In genomic region chr16:17301184-17301583, GRCh38 we compare ENCODE assay signal across 9 cellular contexts.
A peak's percentile ranks its signal among the peaks of the same experiment; 100 is the strongest.
DNase-seq lines count a peak whose midpoint lies in the region; ATAC-seq, FAIRE-seq and TF ChIP-seq lines count a peak whose summit lies in the region.
"Had no signal": no experiment of that assay in that cellular context is flagged by ENCODE, and none has a peak within 500 bp of the region (broad histone marks: within the 10 kb centered on the region; RNA-seq: fewer than 3 reads in every experiment).

No MANE protein-coding gene starts in this region.

- 94% methylated on average over 4 of the region's 4 CpGs; no CpG with 5 or more reads in 1 of the 2 experiments for WGBS in H1 (ENCODE audit: extremely low coverage in 1 of 2, insufficient coverage in 1 of 2, insufficient read length in 1 of 2, insufficient replicate concordance in 2 of 2, low coverage in 1 of 2, low lambda C conversion rate in 2 of 2, missing lambda C conversion rate in 1 of 2), 2 experiments
- 85 to 91% methylated on average over 4 of the region's 4 CpGs for WGBS in thyroid gland, 2 donors

- DNase-seq in MV-4-11 (lab: John Stamatoyannopoulos, UW) (peak; percentile 22), H1 (ENCODE audit: low read depth in 1 of 2, low spot score in 2 of 2) (no peak), thyroid gland (no peak), RWPE1 (ENCODE audit: low spot score) (no peak), ACHN (no peak), HT-29 (ENCODE audit: low spot score) (no peak)
- DNase-seq: NCI-H2029 had no signal

- in situ Hi-C loops in ACHN (cut with HindIII; ENCODE audit: low pct_ligation_motif_present, low pct_unique_long_range_greater_than_20kb, low sequenced_read_pairs) = no loop called here

- H3K56ac ChIP-seq in H1 (replicated peaks; ENCODE audit: insufficient read length, low read depth, low read length) = no peak overlapping the region

- POLR2A ChIA-PET in H1 (lab: Charles Lee; ENCODE audit: partially characterized antibody) (interaction anchor here (0.7 to 1.6 kb wide), 4 partner anchors 11 to 446 kb away, joined by 3 to 5 read pairs (median 4); no protein-coding TSS in a partner anchor), RWPE1 (lab: Yijun Ruan, JAX; ENCODE audit: low non-redundant PET) (no interaction called here)

- H3K36me3 ChIP-seq in H1 (ENCODE audit: control insufficient read depth in 2 of 4, insufficient read depth in 4 of 4, low read length in 3 of 4) (no peaks in the 10 kb centered on the region), thyroid gland (no peaks in the 10 kb centered on the region)
- H3K36me3 ChIP-seq: SJCRH30 had no signal

- H3K14ac ChIP-seq in H1 (ENCODE audit: insufficient read length) = no peak overlapping the region

- no peak overlapping the region for H2BK5ac ChIP-seq in H1 (ENCODE audit: low read depth, low read length)

- no peak overlapping the region for H2BK12ac ChIP-seq in H1 (ENCODE audit: low read depth, low read length)

- H3K4me2 ChIP-seq in H1 (ENCODE audit: insufficient read depth in 1 of 2, low read depth in 2 of 2, low read length in 2 of 2) = no peak overlapping the region; a peak in 1 of 4 replicates

- no peak overlapping the region for H3K4ac ChIP-seq in H1 (replicated peaks; ENCODE audit: insufficient read length, low read depth, low read length)

- H3K4me3 ChIP-seq in H1 (ENCODE audit: extremely low read depth in 1 of 4, insufficient read depth in 2 of 4, low read depth in 3 of 4, low read length in 4 of 4) = no peak overlapping the region
- H3K4me3 ChIP-seq in thyroid gland (replicated peaks in 1 of 3) = no peak overlapping the region
- H3K4me3 ChIP-seq: SJCRH30 had no signal

- H2AFZ ChIP-seq in H1 (ENCODE audit: low read length) = no peak overlapping the region

- no peak for FAIRE-seq in H1 (lab: Jason Lieb, UNC)

- H3K4me1 ChIP-seq in H1 (replicated peaks in 1 of 4; ENCODE audit: control insufficient read depth in 3 of 4, insufficient read depth in 4 of 4, low read length in 3 of 4) (peaks cover 5 to 35% (median 16%) of the 10 kb centered on the region in 4 experiments), thyroid gland (peaks cover 33 to 56% of the 10 kb centered on the region in 2 donors)
- H3K4me1 ChIP-seq: SJCRH30 had no signal

- H3K27me3 ChIP-seq in H1 (replicated peaks in 1 of 4; ENCODE audit: control insufficient read depth in 3 of 4, extremely low read depth in 1 of 4, insufficient read depth in 3 of 4, low read length in 3 of 4) (no peaks in the 10 kb centered on the region), thyroid gland (no peaks in the 10 kb centered on the region)
- H3K27me3 ChIP-seq: SJCRH30 had no signal

- no peaks in the 10 kb centered on the region for H3K23me2 ChIP-seq in H1 (ENCODE audit: low read depth, low read length)

- TF ChIP-seq POLR2A in GM18505 (IDR thresholded peaks at IDR 0.05; ENCODE audit: borderline replicate concordance, extremely low read depth, insufficient read depth, insufficient read length) (no peak), H1 (IDR thresholded peaks at IDR 0.05; ENCODE audit: control extremely low read depth in 1 of 2, low read depth in 2 of 2, low read length in 2 of 2) (no peak), thyroid gland (IDR thresholded peaks at IDR 0.05) (no peak)

- no peak for TF ChIP-seq EP300 in H1 (IDR thresholded peaks at IDR 0.05; ENCODE audit: borderline replicate concordance in 1 of 2, low read depth in 2 of 2, low read length in 2 of 2)

- no peak overlapping the region for H3K9ac ChIP-seq in H1 (replicated peaks in 1 of 4; ENCODE audit: extremely low read depth in 1 of 4, low read depth in 3 of 4, low read length in 3 of 4)

- H2BK120ac ChIP-seq in H1 (replicated peaks; ENCODE audit: low read depth, low read length) = no peak overlapping the region

- no peak overlapping the region for H2BK15ac ChIP-seq in H1 (ENCODE audit: low read length)

- no peak for TF ChIP-seq RAD21 in H1 (IDR thresholded peaks at IDR 0.05 in 1 of 2, conservative IDR thresholded peaks at IDR 0.05 in 1 of 2; ENCODE audit: low read depth in 2 of 2, low read length in 2 of 2)

- H4K5ac ChIP-seq in H1 (ENCODE audit: insufficient read length, low read depth, low read length) = no peak overlapping the region

- no peak overlapping the region for H2BK20ac ChIP-seq in H1 (ENCODE audit: low read length)

- peaks cover 4 to 10% of the 10 kb centered on the region in 2 experiments; a peak in 2 of 4 replicates for H3K79me2 ChIP-seq in H1 (ENCODE audit: control insufficient read depth in 1 of 2, insufficient read depth in 2 of 2, low read length in 2 of 2)

- TF ChIP-seq CTCF in H1 (IDR thresholded peaks at IDR 0.05; ENCODE audit: control extremely low read depth in 1 of 3, insufficient read depth in 1 of 3, low read depth in 1 of 3, low read length in 3 of 3) (no peak), thyroid gland (IDR thresholded peaks at IDR 0.05) (no peak), RWPE1 (conservative IDR thresholded peaks at IDR 0.05; ENCODE audit: low read depth) (no peak)

- no peak overlapping the region for H4K8ac ChIP-seq in H1 (ENCODE audit: extremely low read depth, insufficient read depth, low read length)

- H2AK5ac ChIP-seq in H1 (ENCODE audit: low read depth, low read length) = no peak overlapping the region

- H3K27ac ChIP-seq in H1 (ENCODE audit: low read depth, low read length) (no peak overlapping the region), thyroid gland (peak overlapping the region; percentile 79 to 99 (median 90)), RWPE1 (no peak overlapping the region)
- H3K27ac ChIP-seq: SJCRH30 had no signal

- H3K9me3 ChIP-seq in H1 (ENCODE audit: insufficient read depth in 2 of 2, low read depth in 1 of 2, low read length in 1 of 2) = no peaks in the 10 kb centered on the region
- H3K9me3 ChIP-seq in thyroid gland = no peaks in the 10 kb centered on the region
- H3K9me3 ChIP-seq: SJCRH30 had no signal

- 0 out of 2 replicates have a peak overlapping the region, but pooled peaks have one; percentile 49 for H3K18ac ChIP-seq in H1 (ENCODE audit: extremely low read depth, low read length)

- no peaks in the 10 kb centered on the region for H4K20me1 ChIP-seq in H1 (replicated peaks in 1 of 2; ENCODE audit: control insufficient read depth in 1 of 2, insufficient read depth in 2 of 2, low read length in 2 of 2)

- H3K79me1 ChIP-seq in H1 (ENCODE audit: low read depth, low read length) = no peaks in the 10 kb centered on the region

- CTCF ChIA-PET in H1 (lab: Charles Lee; ENCODE audit: partially characterized antibody) = interaction anchor here (1.2 to 5.2 kb wide), 3 partner anchors 18 to 167 kb away, joined by 3 to 23 read pairs (median 7); no protein-coding TSS in a partner anchor
- CTCF ChIA-PET in RWPE1 (lab: Yijun Ruan, JAX) = no interaction called here

- H4K91ac ChIP-seq in H1 (replicated peaks; ENCODE audit: insufficient read length, low read length) = no peak overlapping the region

- H3K23ac ChIP-seq in H1 (ENCODE audit: insufficient read length) = no peak overlapping the region

- peak; percentile 7 for ATAC-seq in GM18505 (IDR thresholded peaks at IDR 0.05; ENCODE audit: unreplicated experiment)

- intact Hi-C loops in thyroid gland (cut with DNase I) = no loop called here

TF ChIP-seq in H1, 55 proteins besides CTCF, POLR2A, EP300 and RAD21 (continues in another document):
- TF ChIP-seq CTBP2 (IDR thresholded peaks at IDR 0.05; ENCODE audit: borderline replicate concordance, insufficient read depth, insufficient read length, low read length) = no peak
- TF ChIP-seq CBX5 (IDR thresholded peaks at IDR 0.05; ENCODE audit: low read depth, low read length) = no peak
- TF ChIP-seq SIX5 (IDR thresholded peaks at IDR 0.05; ENCODE audit: low read depth, low read length) = no peak
- no peak for TF ChIP-seq USF2 (IDR thresholded peaks at IDR 0.05; ENCODE audit: low read length)

Comparison
In these comparisons a context has a peak if more than half of its experiments do, and no peak if none do; other contexts are left out.
1. H3K27ac ChIP-seq: peak in thyroid gland (3 of 3); none in H1 (single experiment) and RWPE1 (single experiment).